Comparison of ENCODE assay signal across 8 cellular contexts in the genomic region with DNA sequence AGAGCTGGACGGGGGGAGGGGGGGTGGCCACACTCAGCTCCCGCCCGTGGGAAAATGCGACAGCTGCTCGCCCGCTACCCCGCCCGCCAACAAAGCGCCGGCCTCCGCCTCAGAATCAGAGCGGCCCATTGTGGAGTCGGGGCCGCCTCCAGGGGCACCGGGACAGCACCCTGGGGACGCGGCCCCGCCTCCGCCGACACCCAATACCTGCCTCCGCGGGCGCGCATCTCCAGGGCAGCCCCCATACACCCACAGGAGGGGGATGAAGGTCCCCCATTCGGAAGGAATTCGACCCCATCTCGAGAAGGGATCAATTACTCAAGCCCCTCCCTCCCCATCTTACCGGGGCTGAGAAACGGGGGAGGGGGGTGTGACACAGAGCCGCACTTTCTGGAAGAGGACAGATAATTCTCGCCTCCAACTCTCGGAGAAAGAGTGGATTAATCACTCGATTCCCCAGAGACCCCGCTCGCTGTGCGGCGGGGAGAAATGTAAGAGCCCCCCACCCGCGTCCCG. TPM values are rescaled to one million over a fixed set of nuclear protein-coding genes. Genes with fewer than 3 reads are reported as not detected.
A peak's percentile ranks its signal among the peaks of the same experiment; 100 is the strongest.
DNase-seq lines count a peak whose midpoint lies in the region; ATAC-seq and TF ChIP-seq lines count a peak whose summit lies in the region.

No MANE protein-coding gene starts in this region.

- TF ChIP-seq POLR2A in IMR-90 (IDR thresholded peaks at IDR 0.05; ENCODE audit: low read depth, low read length): no peak

- peaks cover 20% of the 10 kb centered on the region for H3K36me3 Mint-ChIP-seq in activated CD4-positive, alpha-beta memory T cell treated with anti-CD3 and anti-CD28 coated beads, Interleukin-2, amount 10 ng/mL, durations not matched to agents 7 days and 5 days (ENCODE audit: low read depth)

- H3K27ac ChIP-seq in IMR-90 (ENCODE audit: insufficient read depth, low read length) (peak overlapping the region; percentile 58), mesendoderm (ENCODE audit: low read depth, low read length) (no peak overlapping the region)
- H3K27ac ChIP-seq in effector memory CD4-positive, alpha-beta T cell (ENCODE audit: insufficient read depth, low read length, poor library complexity, severe bottlenecking): peak overlapping the region; percentile 76

- CTCF ChIA-PET in IMR-90 (lab: Yijun Ruan, JAX): no interaction called here
- CTCF ChIA-PET in activated CD4-positive, alpha-beta memory T cell treated with anti-CD3 and anti-CD28 coated beads, Interleukin-2, amount 10 ng/mL, durations not matched to agents 7 days and 5 days (lab: Charles Lee): no interaction called here

- no peaks in the 10 kb centered on the region for H3K9me3 Mint-ChIP-seq in activated CD4-positive, alpha-beta memory T cell treated with anti-CD3 and anti-CD28 coated beads, Interleukin-2, amount 10 ng/mL, durations not matched to agents 7 days and 5 days

- peak overlapping the region; percentile 57; the same call in 1 of the 2 replicates for H3K56ac ChIP-seq in IMR-90 (ENCODE audit: extremely low read depth, insufficient read depth, low read length)
- H3K56ac ChIP-seq in mesendoderm (ENCODE audit: low read length): peak overlapping the region; percentile 88

- 0% methylated on average over 1 of the region's 40 CpGs; no CpG with 5 or more reads in 1 of the 2 experiments for WGBS in IMR-90 (ENCODE audit: extremely low coverage in 2 of 2, insufficient read length in 1 of 2), 2 experiments
- no CpG with 5 or more reads among the region's 40 CpGs for WGBS in mesendoderm (ENCODE audit: extremely low coverage, insufficient coverage, low lambda C conversion rate)

- H3K4ac ChIP-seq in IMR-90 (ENCODE audit: low read depth, low read length) (peak overlapping the region; percentile 54), mesendoderm (ENCODE audit: low read depth, low read length) (no peak overlapping the region)

- in situ Hi-C loops in IMR-90 (cut with MboI; ENCODE audit: low sequenced_read_pairs): no loop called here

- DNase-seq in AG08395 (ENCODE audit: low spot score) (peak; percentile 56), IMR-90 (no peak), mesendoderm (no peak)
- DNase-seq in activated CD4-positive, alpha-beta memory T cell treated with anti-CD3 and anti-CD28 coated beads, Interleukin-2, amount 10 ng/mL, durations not matched to agents 7 days and 5 days: peak; percentile 65
- DNase-seq in effector memory CD4-positive, alpha-beta T cell: peak; percentile 27 to 37 (median 27)
- peak; percentile 33 to 47 for DNase-seq in stimulated activated CD8-positive, alpha-beta memory T cell treated with anti-CD3 and anti-CD28 coated beads, Interleukin-7, amount 100 ng/mL, for 48 hours (ENCODE audit: extremely low read depth in 1 of 2, low read depth in 1 of 2)

- H3K27ac Mint-ChIP-seq in activated CD4-positive, alpha-beta memory T cell treated with anti-CD3 and anti-CD28 coated beads, Interleukin-2, amount 10 ng/mL, durations not matched to agents 7 days and 5 days: peak overlapping the region; percentile 71

- H3K4me2 ChIP-seq in IMR-90 (ENCODE audit: low read depth, low read length) (peak overlapping the region; percentile 93), mesendoderm (ENCODE audit: low read length) (peak overlapping the region; percentile 27)

- H3K4me1 Mint-ChIP-seq in activated CD4-positive, alpha-beta memory T cell treated with anti-CD3 and anti-CD28 coated beads, Interleukin-2, amount 10 ng/mL, durations not matched to agents 7 days and 5 days: peaks cover 56% of the 10 kb centered on the region

- intact Hi-C loops in IMR-90 (cut with micrococcal nuclease): loop anchor here (2.0 kb wide), 1 partner anchor 80 kb away; no protein-coding TSS in a partner anchor

- H3K27me3 Mint-ChIP-seq in activated CD4-positive, alpha-beta memory T cell treated with anti-CD3 and anti-CD28 coated beads, Interleukin-2, amount 10 ng/mL, durations not matched to agents 7 days and 5 days: no peaks in the 10 kb centered on the region

- H2BK120ac ChIP-seq in IMR-90 (ENCODE audit: low read depth, low read length) (no peak overlapping the region), mesendoderm (ENCODE audit: low read depth, low read length) (no peak overlapping the region)

- dilution Hi-C loops in IMR-90 (cut with HindIII; ENCODE audit: low sequenced_read_pairs, unreplicated experiment): no loop called here

- H3K9ac ChIP-seq in IMR-90 (ENCODE audit: low read depth, low read length) (peak overlapping the region; percentile 70), mesendoderm (ENCODE audit: low read length) (peak overlapping the region; percentile 78)

- H4K8ac ChIP-seq in IMR-90 (ENCODE audit: low read depth in 2 of 2, low read length in 2 of 2) (no peak overlapping the region), mesendoderm (ENCODE audit: low read depth, low read length) (no peak overlapping the region)

- H2AK9ac ChIP-seq in IMR-90 (replicated peaks; ENCODE audit: low read depth, low read length, poor library complexity): peak overlapping the region; percentile 90

- H2BK5ac ChIP-seq in IMR-90 (ENCODE audit: low read depth, low read length, poor library complexity, severe bottlenecking) (no peak overlapping the region), mesendoderm (ENCODE audit: low read length) (no peak overlapping the region)

- peak overlapping the region; percentile 82 for H3K4me3 ChIP-seq in IMR-90 (ENCODE audit: insufficient read depth, low read depth, low read length)
- H3K4me3 ChIP-seq in effector memory CD4-positive, alpha-beta T cell (ENCODE audit: insufficient read depth, low read depth, low read length, poor library complexity, severe bottlenecking): peak overlapping the region; percentile 88
- peak overlapping the region; percentile 78 for H3K4me3 ChIP-seq in mesendoderm (ENCODE audit: low read length)

- H3K4me1 ChIP-seq in IMR-90 (ENCODE audit: control insufficient read depth, insufficient read depth, low read length) (peaks cover 18% of the 10 kb centered on the region), mesendoderm (ENCODE audit: control insufficient read depth, low read depth, low read length) (peaks cover 15% of the 10 kb centered on the region)
- peaks cover 40% of the 10 kb centered on the region for H3K4me1 ChIP-seq in effector memory CD4-positive, alpha-beta T cell (ENCODE audit: control insufficient read depth, insufficient read depth, low read length, poor library complexity, severe bottlenecking)

- H3K14ac ChIP-seq in IMR-90 (replicated peaks; ENCODE audit: low read depth, low read length): peak overlapping the region; percentile 73

- BruUV-seq in IMR-90 (replicated peaks; lab: Mats Ljungman, UMichigan): no TSS peak

- ATAC-seq in IMR-90 (ENCODE audit: low read depth): no peak
- no peak for ATAC-seq in GM21528 (IDR thresholded peaks at IDR 0.05; ENCODE audit: low FRiP score, unreplicated experiment)
- ATAC-seq in HG03025 (IDR thresholded peaks at IDR 0.05; ENCODE audit: low FRiP score, unreplicated experiment): no peak

- no peak for TF ChIP-seq RAD21 in IMR-90 (IDR thresholded peaks at IDR 0.05; ENCODE audit: low read length)

- H3K18ac ChIP-seq in IMR-90 (ENCODE audit: low read depth, low read length) (0 out of 2 replicates have a peak overlapping the region, but pooled peaks have one; percentile 5), mesendoderm (ENCODE audit: low read length) (peak overlapping the region; percentile 41)

- no peaks in the 10 kb centered on the region for H3K9me3 ChIP-seq in IMR-90 (ENCODE audit: control insufficient read depth, insufficient read depth, low read length)
- no peaks in the 10 kb centered on the region for H3K9me3 ChIP-seq in effector memory CD4-positive, alpha-beta T cell (ENCODE audit: control insufficient read depth, low read length)

- peak overlapping the region; percentile 86 for H3K4me3 Mint-ChIP-seq in activated CD4-positive, alpha-beta memory T cell treated with anti-CD3 and anti-CD28 coated beads, Interleukin-2, amount 10 ng/mL, durations not matched to agents 7 days and 5 days

- H2AFZ ChIP-seq in IMR-90 (replicated peaks; ENCODE audit: low read length, poor library complexity): peak overlapping the region; percentile 89

- peaks cover 13% of the 10 kb centered on the region; the same call in 1 of the 2 replicates for H3K36me3 ChIP-seq in IMR-90 (ENCODE audit: control insufficient read depth, insufficient read depth, low read length)
- no peaks in the 10 kb centered on the region for H3K36me3 ChIP-seq in effector memory CD4-positive, alpha-beta T cell (ENCODE audit: control insufficient read depth, insufficient read depth, low read length)
- no peaks in the 10 kb centered on the region for H3K36me3 ChIP-seq in mesendoderm (ENCODE audit: control insufficient read depth, insufficient read depth, low read length)

- no peak for TF ChIP-seq CTCF in IMR-90 (conservative IDR thresholded peaks at IDR 0.05; ENCODE audit: low read depth, low read length)

- H2BK20ac ChIP-seq in IMR-90 (ENCODE audit: low read depth, low read length): no peak overlapping the region

- H4K5ac ChIP-seq in IMR-90 (ENCODE audit: low read depth, low read length) (no peak overlapping the region), mesendoderm (ENCODE audit: low read length) (no peak overlapping the region)

- H3K23ac ChIP-seq in IMR-90 (ENCODE audit: low read depth, low read length) (peak overlapping the region; percentile 88), mesendoderm (ENCODE audit: low read length) (no peak overlapping the region)

- H2AK5ac ChIP-seq in IMR-90 (ENCODE audit: low read depth, low read length) (no peak overlapping the region), mesendoderm (ENCODE audit: low read length) (no peak overlapping the region)

- H3K79me1 ChIP-seq in IMR-90 (ENCODE audit: low read depth in 1 of 2, low read length in 2 of 2): peaks cover 15 to 57% of the 10 kb centered on the region in 2 experiments
- H3K79me1 ChIP-seq in mesendoderm (ENCODE audit: low read length): peaks cover 9% of the 10 kb centered on the region

- H2BK15ac ChIP-seq in IMR-90 (ENCODE audit: low read depth, low read length) (no peak overlapping the region), mesendoderm (replicated peaks; ENCODE audit: low read depth) (no peak overlapping the region)

- POLR2A ChIA-PET in IMR-90 (lab: Charles Lee; ENCODE audit: unreplicated experiment): no interaction called here
- POLR2A ChIA-PET in activated CD4-positive, alpha-beta memory T cell treated with anti-CD3 and anti-CD28 coated beads, Interleukin-2, amount 10 ng/mL, durations not matched to agents 7 days and 5 days (lab: Charles Lee): interaction anchor here (0.6 to 4.8 kb wide), 3 partner anchors 10 to 183 kb away, joined by 3 to 32 read pairs (median 9); no protein-coding TSS in a partner anchor

- no peak overlapping the region for H4K91ac ChIP-seq in IMR-90 (ENCODE audit: insufficient read depth, low read depth, low read length)

- no peaks in the 10 kb centered on the region for H3K9me1 ChIP-seq in IMR-90 (ENCODE audit: insufficient read depth, low read length)

- peaks cover 27% of the 10 kb centered on the region for H3K79me2 ChIP-seq in mesendoderm (ENCODE audit: control insufficient read depth, insufficient read depth, low read length)

- H4K20me1 ChIP-seq in IMR-90 (ENCODE audit: insufficient read depth, low read length): peaks cover 46% of the 10 kb centered on the region

- H3K27me3 ChIP-seq in IMR-90 (ENCODE audit: control insufficient read depth, insufficient read depth, low read length) (no peaks in the 10 kb centered on the region), mesendoderm (ENCODE audit: insufficient read depth, low read length, poor library complexity) (no peaks in the 10 kb centered on the region)
- H3K27me3 ChIP-seq in effector memory CD4-positive, alpha-beta T cell (replicated peaks; ENCODE audit: control insufficient read depth, insufficient read depth, low read length, poor library complexity, severe bottlenecking): no peaks in the 10 kb centered on the region

RNA-seq across cellular contexts. Expression of a gene that starts 1.2 kb away (rescaled TPM):
- total RNA-seq in IMR-90 (2012; rRNA removed): 1.8 and 2.5 TPM in 2 replicates
- 6.0 and 6.9 TPM in 2 replicates for polyA plus RNA-seq in IMR-90 (2012; rRNA removed)
- 4.0 and 8.0 TPM in 2 replicates for polyA plus RNA-seq in IMR-90 (2012; cell fraction: cytosol; rRNA removed)
- 19.2 and 42.7 TPM in 2 replicates for polyA plus RNA-seq in IMR-90 (2012; cell fraction: nucleus; rRNA removed; ENCODE audit: low replicate concordance)
- total RNA-seq in activated CD4-positive, alpha-beta memory T cell treated with anti-CD3 and anti-CD28 coated beads, Interleukin-2, amount 10 ng/mL, durations not matched to agents 7 days and 5 days: 10 to 100 TPM; 58.8 to 59.8 TPM
- 14.3 TPM for polyA plus RNA-seq in mesendoderm (2013, experiment 1 of 2)
- polyA plus RNA-seq in mesendoderm (2013, experiment 2 of 2): 14.2 TPM

Comparison
In these comparisons a context has a peak if more than half of its experiments do, and no peak if none do; other contexts are left out.
1. DNase-seq: peak in AG08395 (single experiment), activated CD4-positive, alpha-beta memory T cell treated with anti-CD3 and anti-CD28 coated beads, Interleukin-2, amount 10 ng/mL, durations not matched to agents 7 days and 5 days (single experiment), effector memory CD4-positive, alpha-beta T cell (3 of 3) and stimulated activated CD8-positive, alpha-beta memory T cell treated with anti-CD3 and anti-CD28 coated beads, Interleukin-7, amount 100 ng/mL, for 48 hours (2 of 2); none in IMR-90 (single experiment) and mesendoderm (single experiment).
2. RNA of a gene that starts 1.2 kb away (total RNA-seq): 58.8 to 59.8 TPM in activated CD4-positive, alpha-beta memory T cell treated with anti-CD3 and anti-CD28 coated beads, Interleukin-2, amount 10 ng/mL, durations not matched to agents 7 days and 5 days; 1.8 to 2.5 TPM in IMR-90; every median in the first group is over 10 times any median in the second.
3. Peak in every context shown above with its lines, with median percentiles within 50 percentile points of each other: H3K4me3 ChIP-seq.